ENCODE assay signal across 1 cellular context in genomic region chr5:34685485-34686197, GRCh38.
TF ChIP-seq lines count a peak whose summit lies in the region.

No MANE protein-coding gene starts in this region.

TF ChIP-seq in HCT116, 20 proteins besides CTCF, POLR2A, EP300 and RAD21 (continued from another document):
- no peak for TF ChIP-seq REST (IDR thresholded peaks at IDR 0.05; ENCODE audit: low read depth)
- no peak for TF ChIP-seq SIN3A (IDR thresholded peaks at IDR 0.05; ENCODE audit: low read depth)
- no peak for TF ChIP-seq ZNF274 (IDR thresholded peaks at IDR 0.05; ENCODE audit: low read depth, low read length)
- TF ChIP-seq CEBPB (IDR thresholded peaks at IDR 0.05; ENCODE audit: low read depth), result no peak
- TF ChIP-seq EGR1 (IDR thresholded peaks at IDR 0.05; ENCODE audit: low read depth), result no peak
- TF ChIP-seq ZBTB33 (IDR thresholded peaks at IDR 0.05; ENCODE audit: extremely low read depth, insufficient replicate concordance, low read length), result no peak
- TF ChIP-seq YY1 (IDR thresholded peaks at IDR 0.05; ENCODE audit: extremely low read depth, insufficient replicate concordance, low read depth, low read length), result no peak
- no peak for TF ChIP-seq CBX3 (IDR thresholded peaks at IDR 0.05; ENCODE audit: low read depth)
- TF ChIP-seq ZFX (IDR thresholded peaks at IDR 0.05), result no peak
